ENCODE assay signal across 8 cellular contexts in the genomic region with DNA sequence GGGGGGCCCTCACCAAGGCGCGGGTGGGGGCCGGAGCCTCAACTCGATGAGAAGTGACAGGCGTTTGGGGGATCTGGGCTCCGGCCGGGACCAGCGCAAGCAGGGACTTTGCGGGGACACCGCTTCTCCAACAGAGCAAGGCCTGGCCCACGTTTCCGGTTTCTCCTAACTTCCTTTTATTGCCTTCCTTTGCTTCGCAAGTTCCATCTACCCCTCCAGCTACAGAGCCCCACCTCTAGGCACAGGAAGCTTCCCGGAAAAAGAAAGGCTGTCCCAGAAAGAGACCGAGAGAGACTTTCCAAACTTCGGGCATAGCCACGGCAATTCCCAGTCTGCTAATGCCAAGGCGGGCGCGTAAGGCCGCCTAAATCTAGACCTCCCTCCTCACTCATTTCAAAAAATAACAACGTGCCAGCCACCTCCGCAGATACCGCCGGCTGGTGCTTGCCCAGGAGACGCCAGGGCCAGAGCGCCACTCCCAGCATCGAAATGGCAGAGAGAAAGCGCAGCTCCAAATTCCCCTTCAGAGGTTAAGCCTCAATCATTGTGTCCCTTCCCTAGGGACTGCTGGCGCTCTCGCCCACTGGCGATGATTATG. TPM values are rescaled to one million over a fixed set of nuclear protein-coding genes. Genes with fewer than 3 reads are reported as not detected.
DNase-seq lines count a peak whose midpoint lies in the region; ATAC-seq lines count a peak whose summit lies in the region.

No MANE protein-coding gene starts in this region.

- peak overlapping the region; percentile 43 for H2AK5ac ChIP-seq in neuronal stem cell (ENCODE audit: low read depth, low read length)

- H3K9me3 ChIP-seq in duodenal mucosa (ENCODE audit: control insufficient read depth in 1 of 2, low read length in 2 of 2) (no peaks in the 10 kb centered on the region), neuronal stem cell (replicated peaks in 1 of 2; ENCODE audit: control insufficient read depth in 2 of 2, insufficient read depth in 1 of 2, low read depth in 1 of 2, low read length in 2 of 2) (peaks cover 0 to 18% of the 10 kb centered on the region in 2 donors)

- H3K27ac ChIP-seq in duodenal mucosa (ENCODE audit: low read depth, low read length) = no peak overlapping the region
- H3K27ac ChIP-seq in neuronal stem cell (replicated peaks; ENCODE audit: low read length) = no peak overlapping the region

- H4K8ac ChIP-seq in neuronal stem cell (ENCODE audit: low read depth, low read length) = no peak overlapping the region

- no peak overlapping the region for H2BK12ac ChIP-seq in neuronal stem cell (ENCODE audit: low read length)

- ATAC-seq in HG03432 (IDR thresholded peaks at IDR 0.05; ENCODE audit: unreplicated experiment) = peak; percentile 44

- H2AFZ ChIP-seq in neuronal stem cell (ENCODE audit: low read length) = no peak overlapping the region

- H3K23ac ChIP-seq in neuronal stem cell (ENCODE audit: low read depth, low read length, poor library complexity) = no peak overlapping the region

- no peak overlapping the region for H2BK120ac ChIP-seq in neuronal stem cell (ENCODE audit: low read depth, low read length)

- peaks cover 6% of the 10 kb centered on the region for H3K79me1 ChIP-seq in neuronal stem cell (ENCODE audit: low read depth, low read length)

- no peak overlapping the region for H4K91ac ChIP-seq in neuronal stem cell (ENCODE audit: low read depth, low read length, poor library complexity)

- H3K4me2 ChIP-seq in neuronal stem cell (ENCODE audit: insufficient read depth, low read length, poor library complexity, severe bottlenecking) = peak overlapping the region; percentile 72

- no peak overlapping the region for H2BK15ac ChIP-seq in neuronal stem cell (ENCODE audit: low read length)

- in situ Hi-C loops in KBM-7 (cut with MboI; ENCODE audit: low pct_unique_long_range_greater_than_20kb, low sequenced_read_pairs) = no loop called here

- H3K4me1 ChIP-seq in duodenal mucosa (ENCODE audit: control insufficient read depth in 1 of 2, insufficient read depth in 2 of 2, low read length in 2 of 2) (peaks cover 12% of the 10 kb centered on the region in 2 donors), neuronal stem cell (ENCODE audit: control insufficient read depth in 2 of 2, insufficient read depth in 1 of 2, low read depth in 1 of 2, low read length in 2 of 2) (peaks cover 11 to 41% of the 10 kb centered on the region in 2 donors)

- DNase-seq in ELF-1 (ENCODE audit: low read depth, low spot score) = peak; percentile 45
- no peak for DNase-seq in neuronal stem cell (ENCODE audit: low spot score)
- DNase-seq in KBM-7 = no peak
- DNase-seq in HPDE6-E6E7 (ENCODE audit: extremely low spot score) = no peak
- no peak for DNase-seq in NCI-H1092 treated with DMSO at 0.1 percent for 48 hours (lab: John Stamatoyannopoulos, UW)
- DNase-seq in LoVo (ENCODE audit: low spot score) = no peak

- H3K36me3 ChIP-seq in duodenal mucosa (ENCODE audit: control insufficient read depth in 1 of 2, insufficient read depth in 2 of 2, low read length in 2 of 2) = no peaks in the 10 kb centered on the region
- H3K36me3 ChIP-seq in neuronal stem cell (replicated peaks in 1 of 2; ENCODE audit: control insufficient read depth in 2 of 2, insufficient read depth in 2 of 2, low read length in 2 of 2) = peaks cover 22 to 85% of the 10 kb centered on the region in 2 donors

- no peak overlapping the region for H3K4ac ChIP-seq in neuronal stem cell (ENCODE audit: low read length)

- H3K14ac ChIP-seq in neuronal stem cell (ENCODE audit: low read length) = no peak overlapping the region

- H3K27me3 ChIP-seq in duodenal mucosa (ENCODE audit: control insufficient read depth in 1 of 2, insufficient read depth in 2 of 2, low read length in 2 of 2) (peaks cover 94 to 99% of the 10 kb centered on the region in 2 donors), neuronal stem cell (ENCODE audit: control insufficient read depth in 3 of 3, insufficient read depth in 3 of 3, low read depth in 1 of 3, low read length in 3 of 3) (peaks cover 0 to 21% (median 0%) of the 10 kb centered on the region in 3 experiments)

- peak overlapping the region; percentile 27 for H2BK5ac ChIP-seq in neuronal stem cell (ENCODE audit: low read length)

- peak overlapping the region; percentile 2 to 21 for H3K4me3 ChIP-seq in duodenal mucosa (ENCODE audit: low read depth in 1 of 2, low read length in 2 of 2)
- H3K4me3 ChIP-seq in neuronal stem cell (ENCODE audit: low read length in 2 of 2) = peak overlapping the region in 1 of 2 donors; percentile 72

- peak overlapping the region; percentile 92 for H3K18ac ChIP-seq in neuronal stem cell (ENCODE audit: low read length)

- no CpG with 5 or more reads among the region's 32 CpGs for WGBS in neuronal stem cell (ENCODE audit: extremely low coverage in 2 of 2, insufficient read length in 2 of 2, insufficient replicate concordance in 1 of 2), 2 donors

- no peak overlapping the region for H3K9ac ChIP-seq in duodenal mucosa (ENCODE audit: low read depth in 1 of 2, low read length in 2 of 2)
- peak overlapping the region; percentile 67 for H3K9ac ChIP-seq in neuronal stem cell (ENCODE audit: low read depth, low read length, poor library complexity)

RNA-seq across cellular contexts. Expression of a gene that starts 6.6 kb away (rescaled TPM):
- 254 TPM for polyA plus RNA-seq in neuronal stem cell (2013, experiment 1 of 2)
- polyA plus RNA-seq in neuronal stem cell (2013, experiment 2 of 2) = 259 TPM
